In genomic region chr11:127649071-127649470, GRCh38 we compare ENCODE assay signal across 31 cellular contexts.
"Had no signal": no experiment of that assay in that cellular context is flagged by ENCODE, and none has a peak within 500 bp of the region (broad histone marks: within the 10 kb centered on the region; RNA-seq: fewer than 3 reads in every experiment).

No MANE protein-coding gene starts in this region.

- FAIRE-seq: RCC 7860 had no signal

- ATAC-seq: Panc1, Right ventricle myocardium inferior, SK-N-SH treated with all-trans-retinoic acid at 6 μM for 48 hours, T-cell had no signal

- H2AFZ ChIP-seq: PC-9 had no signal

- H3K4me2 ChIP-seq: PC-9 had no signal

- H3K36me3 ChIP-seq: MG63, SJCRH30 had no signal

- H3K4me1 ChIP-seq: SJCRH30 had no signal

- H3K27me3 ChIP-seq: MG63, SJCRH30 had no signal

- H3K27ac ChIP-seq: PC-9, RWPE1, SJCRH30, SK-N-MC had no signal

- H3K9me3 ChIP-seq: MG63, SJCRH30 had no signal

- DNase-seq: Kasumi-1, MG63, MV-4-11, NCI-H1092, NCI-H1105, NCI-H1417 treated with DMSO at 0.1 percent for 48 hours, NCI-H1436 treated with DMSO at 0.1 percent for 48 hours, NCI-H1694 treated with DMSO at 0.1 percent for 48 hours, NCI-H187 treated with DMSO at 0.1 percent for 48 hours, NCI-H2029, NCI-H2081, NCI-H2171 treated with DMSO at 0.1 percent for 48 hours, NCI-H2227 treated with DMSO at 0.1 percent for 48 hours, NCI-H345, NCI-H446, NCI-H510A treated with DMSO at 0.1 percent for 48 hours, NCI-H526, NCI-H69, NCI-H748 treated with DMSO at 0.1 percent for 48 hours, NCI-H82, PC-9, SHP77, SIG-M5, SJCRH30, T-cell had no signal

- H3K4me3 ChIP-seq: MG63, PC-9, SJCRH30, SK-N-MC had no signal
